In the genomic region with DNA sequence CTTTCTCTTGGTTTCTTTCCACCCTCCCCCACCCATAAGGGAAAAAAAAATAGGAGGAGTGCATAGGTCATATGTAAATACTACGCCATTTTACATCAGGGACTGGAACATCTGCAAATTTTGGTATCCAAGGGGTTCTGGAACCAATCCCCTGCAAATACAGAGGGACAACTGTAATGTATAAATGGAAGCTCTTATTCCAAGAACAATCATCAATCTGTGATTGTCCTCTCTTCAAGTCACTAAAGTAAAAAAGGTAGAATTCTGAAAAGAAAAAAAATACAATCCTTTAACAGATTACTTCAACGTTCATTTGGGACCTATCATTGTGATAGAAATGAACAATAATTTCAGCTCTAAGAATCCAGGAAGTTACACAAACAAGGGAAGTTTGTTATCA, we compare ENCODE assay signal across 22 cellular contexts. TPM values are rescaled to one million over a fixed set of nuclear protein-coding genes. Genes with fewer than 3 reads are reported as not detected.
DNase-seq lines count a peak whose midpoint lies in the region; ATAC-seq and TF ChIP-seq lines count a peak whose summit lies in the region.
"Had no signal": no experiment of that assay in that cellular context is flagged by ENCODE, and none has a peak within 500 bp of the region (broad histone marks: within the 10 kb centered on the region; RNA-seq: fewer than 3 reads in every experiment).

No MANE protein-coding gene starts in this region.

- no peak overlapping the region for H3K56ac ChIP-seq in mesendoderm (ENCODE audit: low read length)

- no peak overlapping the region for H3K27ac Mint-ChIP-seq in natural killer cell
- H3K27ac Mint-ChIP-seq in natural killer cell treated with Interleukin-12 subunit alpha and Interleukin-12 subunit beta and Interleukin-15 and Interleukin-18, amount 100 ng/mL, for 72 hours: no peak overlapping the region

- TF ChIP-seq CTCF in natural killer cell (IDR thresholded peaks at IDR 0.05): no peak

- no CpG with 5 or more reads among the region's 2 CpGs for WGBS in mesendoderm (ENCODE audit: extremely low coverage, insufficient coverage, low lambda C conversion rate)

- H3K4ac ChIP-seq in mesendoderm (ENCODE audit: low read depth, low read length): no peak overlapping the region

- H3K79me2 ChIP-seq in mesendoderm (ENCODE audit: control insufficient read depth, insufficient read depth, low read length): no peaks in the 10 kb centered on the region

- ATAC-seq in natural killer cell (no peak), HG03442 (IDR thresholded peaks at IDR 0.05; ENCODE audit: unreplicated experiment) (no peak)
- ATAC-seq in natural killer cell treated with Interleukin-12 subunit alpha and Interleukin-12 subunit beta and Interleukin-15 and Interleukin-18, amount 100 ng/mL, for 72 hours: no peak
- ATAC-seq: SK-N-SH treated with all-trans-retinoic acid at 6 μM for 48 hours had no signal

- DNase-seq in natural killer cell (no peak), inferior parietal cortex (ENCODE audit: extremely low spot score) (peak; percentile 11), COLO668 (lab: John Stamatoyannopoulos, UW; ENCODE audit: unreplicated experiment) (no peak), mesendoderm (no peak), AG08396 (ENCODE audit: low spot score) (no peak)
- no peak for DNase-seq in natural killer cell treated with Interleukin-12 subunit alpha and Interleukin-12 subunit beta and Interleukin-15 and Interleukin-18, amount 100 ng/mL, for 72 hours (ENCODE audit: low spot score)
- DNase-seq: COR-L47, DND-41, GOT3, HCEC 1CT, IMR-90, Karpas-422, NCI-H1694, NCI-H2081 treated with DMSO at 0.1 percent for 48 hours, NCI-H2171 treated with DMSO at 0.1 percent for 48 hours, NCI-H524 treated with DMSO at 0.1 percent for 48 hours, Peyer's patch had no signal

- intact Hi-C loops in natural killer cell (cut with micrococcal nuclease): no loop called here

- H2AK5ac ChIP-seq in mesendoderm (ENCODE audit: low read length): no peak overlapping the region

- no peak overlapping the region for H3K18ac ChIP-seq in mesendoderm (ENCODE audit: low read length)

- H3K79me1 ChIP-seq in mesendoderm (ENCODE audit: low read length): peaks cover 3% of the 10 kb centered on the region

- no peaks in the 10 kb centered on the region for H3K9me3 Mint-ChIP-seq in natural killer cell
- H3K9me3 Mint-ChIP-seq in natural killer cell treated with Interleukin-12 subunit alpha and Interleukin-12 subunit beta and Interleukin-15 and Interleukin-18, amount 100 ng/mL, for 72 hours: peaks cover 3% of the 10 kb centered on the region

- no peak overlapping the region for H2BK5ac ChIP-seq in mesendoderm (ENCODE audit: low read length)

- peaks cover 36 to 61% of the 10 kb centered on the region in 2 donors for H3K4me1 Mint-ChIP-seq in natural killer cell
- peaks cover 29 to 44% of the 10 kb centered on the region in 2 donors for H3K4me1 Mint-ChIP-seq in natural killer cell treated with Interleukin-12 subunit alpha and Interleukin-12 subunit beta and Interleukin-15 and Interleukin-18, amount 100 ng/mL, for 72 hours (ENCODE audit: low read depth in 2 of 2)

- H4K8ac ChIP-seq in mesendoderm (ENCODE audit: low read depth, low read length): no peak overlapping the region

- no peak overlapping the region for H3K23ac ChIP-seq in mesendoderm (ENCODE audit: low read length)

- no peak overlapping the region for H2BK15ac ChIP-seq in mesendoderm (replicated peaks; ENCODE audit: low read depth)

- H3K27me3 Mint-ChIP-seq in natural killer cell (ENCODE audit: low read depth in 2 of 2): no peaks in the 10 kb centered on the region
- no peaks in the 10 kb centered on the region for H3K27me3 Mint-ChIP-seq in natural killer cell treated with Interleukin-12 subunit alpha and Interleukin-12 subunit beta and Interleukin-15 and Interleukin-18, amount 100 ng/mL, for 72 hours

- H3K9ac ChIP-seq in mesendoderm (ENCODE audit: low read length): no peak overlapping the region

- H4K5ac ChIP-seq in mesendoderm (ENCODE audit: low read length): no peak overlapping the region

- H3K36me3 Mint-ChIP-seq in natural killer cell: no peaks in the 10 kb centered on the region
- peaks cover 20% of the 10 kb centered on the region for H3K36me3 Mint-ChIP-seq in natural killer cell treated with Interleukin-12 subunit alpha and Interleukin-12 subunit beta and Interleukin-15 and Interleukin-18, amount 100 ng/mL, for 72 hours

- H3K27ac ChIP-seq in angular gyrus (ENCODE audit: low read depth, low read length): peak overlapping the region; percentile 33
- H3K27ac ChIP-seq in mesendoderm (ENCODE audit: low read depth, low read length): no peak overlapping the region
- H3K27ac ChIP-seq: C4-2B, Peyer's patch had no signal

- H2BK120ac ChIP-seq in mesendoderm (ENCODE audit: low read depth, low read length): no peak overlapping the region

- no peaks in the 10 kb centered on the region for H3K36me3 ChIP-seq in mesendoderm (ENCODE audit: control insufficient read depth, insufficient read depth, low read length)
- H3K36me3 ChIP-seq: Peyer's patch had no signal

- H3K27me3 ChIP-seq in mesendoderm (ENCODE audit: insufficient read depth, low read length, poor library complexity): no peaks in the 10 kb centered on the region
- H3K27me3 ChIP-seq: Peyer's patch had no signal

- H3K4me2 ChIP-seq in mesendoderm (ENCODE audit: low read length): no peak overlapping the region

- H3K4me1 ChIP-seq in mesendoderm (ENCODE audit: control insufficient read depth, low read depth, low read length): no peaks in the 10 kb centered on the region
- H3K4me1 ChIP-seq: Peyer's patch had no signal

- H3K4me3 Mint-ChIP-seq in natural killer cell: peak overlapping the region; percentile 64
- no peak overlapping the region for H3K4me3 Mint-ChIP-seq in natural killer cell treated with Interleukin-12 subunit alpha and Interleukin-12 subunit beta and Interleukin-15 and Interleukin-18, amount 100 ng/mL, for 72 hours

- H3K4me3 ChIP-seq in mesendoderm (ENCODE audit: low read length): no peak overlapping the region
- H3K4me3 ChIP-seq: GM12878, Peyer's patch had no signal

RNA-seq across cellular contexts. Expression of a gene that starts 13.6 kb away (rescaled TPM):
- total RNA-seq in natural killer cell: 10 to 100 TPM; 41.6 to 50.6 (median 48.0) TPM
- total RNA-seq in natural killer cell treated with Interleukin-12 subunit alpha and Interleukin-12 subunit beta and Interleukin-15 and Interleukin-18, amount 100 ng/mL, for 72 hours: 10 to 100 TPM; 45.0 to 63.1 TPM
- polyA plus RNA-seq in mesendoderm (2013, experiment 1 of 2): 89.0 TPM
- 78.3 TPM for polyA plus RNA-seq in mesendoderm (2013, experiment 2 of 2)
